In the genomic region with DNA sequence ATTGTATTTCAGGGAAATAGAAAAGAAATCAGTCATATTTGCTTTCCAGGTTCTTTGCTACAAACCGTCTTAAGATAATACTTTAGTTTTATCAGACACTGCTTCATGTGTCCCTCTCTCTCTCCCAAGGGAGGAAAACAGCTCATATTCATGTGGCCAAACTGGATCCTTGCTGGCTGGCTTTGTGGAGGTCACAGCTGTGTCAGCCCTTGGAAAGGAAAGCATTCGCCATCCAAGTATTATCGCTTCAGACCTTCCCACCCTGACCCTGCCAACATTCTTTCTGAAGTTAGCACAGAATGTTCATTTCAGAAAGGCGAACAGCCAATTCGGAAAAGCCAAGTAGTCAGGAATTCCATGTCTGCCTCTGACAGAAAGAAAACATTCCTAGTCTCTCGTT, we compare ENCODE assay signal across 15 cellular contexts.
DNase-seq lines count a peak whose midpoint lies in the region; ATAC-seq, FAIRE-seq and TF ChIP-seq lines count a peak whose summit lies in the region.
"Had no signal": no experiment of that assay in that cellular context is flagged by ENCODE, and none has a peak within 500 bp of the region (broad histone marks: within the 10 kb centered on the region; RNA-seq: fewer than 3 reads in every experiment).

No MANE protein-coding gene starts in this region.

- H3K27me3 ChIP-seq in colonic mucosa: no peaks in the 10 kb centered on the region
- no peaks in the 10 kb centered on the region for H3K27me3 ChIP-seq in rectal smooth muscle tissue (ENCODE audit: control insufficient read depth, insufficient read depth, low read length)

- FAIRE-seq in kidney (lab: Jason Lieb, UNC): no peak
- FAIRE-seq: GM19239, RCC 7860 had no signal

- no peak for TF ChIP-seq CTCF in colonic mucosa (IDR thresholded peaks at IDR 0.05)
- TF ChIP-seq CTCF in kidney (IDR thresholded peaks at IDR 0.05; ENCODE audit: borderline replicate concordance, extremely low read depth, insufficient read depth): no peak

- H3K36me3 ChIP-seq in colonic mucosa (no peaks in the 10 kb centered on the region), kidney (ENCODE audit: control insufficient read depth in 1 of 2, insufficient read depth in 2 of 2, low read length in 2 of 2) (peaks cover 5% of the 10 kb centered on the region in 2 donors), rectal smooth muscle tissue (ENCODE audit: control insufficient read depth, insufficient read depth, low read length) (no peaks in the 10 kb centered on the region)

- no peaks in the 10 kb centered on the region for H3K9me3 ChIP-seq in colonic mucosa
- no peaks in the 10 kb centered on the region for H3K9me3 ChIP-seq in kidney (ENCODE audit: control insufficient read depth in 1 of 2, low read length in 2 of 2)

- H3K27ac ChIP-seq in colonic mucosa: no peak overlapping the region
- peak overlapping the region in 1 of 2 donors; percentile 52 for H3K27ac ChIP-seq in kidney (ENCODE audit: low read depth in 2 of 2, low read length in 2 of 2)
- peak overlapping the region; percentile 35 for H3K27ac ChIP-seq in rectal smooth muscle tissue (ENCODE audit: low read depth, low read length)
- H3K27ac ChIP-seq: VCaP had no signal

- DNase-seq in Ammon's horn (ENCODE audit: low spot score) (peak; percentile 32), colonic mucosa (peak; percentile 19), kidney (peak; percentile 83), activated gamma-delta T cell treated with Interleukin-2 at 50 U/mL for 16 hours (no peak), NCI-H524 (lab: John Stamatoyannopoulos, UW) (no peak)
- DNase-seq: AML-193, NCI-H2029 treated with DMSO at 0.1 percent for 48 hours, retina had no signal

- intact Hi-C loops in colonic mucosa (cut with DNase I) (no loop called here), kidney (cut with DNase I) (no loop called here)

- H3K9ac ChIP-seq in colonic mucosa (ENCODE audit: low read depth in 2 of 2, low read length in 2 of 2): no peak overlapping the region
- H3K9ac ChIP-seq in kidney (ENCODE audit: low read length in 2 of 2): no peak overlapping the region
- no peak overlapping the region for H3K9ac ChIP-seq in rectal smooth muscle tissue (ENCODE audit: low read length)

- no peak overlapping the region for H3K4me3 ChIP-seq in colonic mucosa
- no peak overlapping the region for H3K4me3 ChIP-seq in kidney (ENCODE audit: low read length in 2 of 2)
- H3K4me3 ChIP-seq in rectal smooth muscle tissue (ENCODE audit: low read length): no peak overlapping the region

- no peak for ATAC-seq in activated CD4-positive, CD25-positive, alpha-beta regulatory T cell treated with anti-CD3 and anti-CD28 coated beads, Interleukin-2, amount 50 U/mL, for 24 hours
- ATAC-seq in HG02623 (IDR thresholded peaks at IDR 0.05; ENCODE audit: unreplicated experiment): no peak
- ATAC-seq: activated T-helper 17 cell treated with anti-CD3 and anti-CD28 coated beads, Interleukin-2, amount 50 U/mL, for 72 hours had no signal

- no peaks in the 10 kb centered on the region for H3K4me1 ChIP-seq in colonic mucosa
- peaks cover 0 to 2% of the 10 kb centered on the region in 2 donors for H3K4me1 ChIP-seq in kidney (ENCODE audit: control insufficient read depth in 1 of 2, insufficient read depth in 1 of 2, low read depth in 1 of 2, low read length in 2 of 2)
- H3K4me1 ChIP-seq in rectal smooth muscle tissue (ENCODE audit: control insufficient read depth, insufficient read depth, low read length): peaks cover 4% of the 10 kb centered on the region

Comparison
In these comparisons a context has a peak if more than half of its experiments do, and no peak if none do; other contexts are left out.
1. DNase-seq: peak in Ammon's horn (single experiment), colonic mucosa (single experiment) and kidney (single experiment); none in activated gamma-delta T cell treated with Interleukin-2 at 50 U/mL for 16 hours (single experiment) and NCI-H524 (0 of 2).